Comparison of ENCODE assay signal across 31 cellular contexts in genomic region chr4:183867247-183867646, GRCh38. TPM values are rescaled to one million over a fixed set of nuclear protein-coding genes. Genes with fewer than 3 reads are reported as not detected.
"Had no signal": no experiment of that assay in that cellular context is flagged by ENCODE, and none has a peak within 500 bp of the region (broad histone marks: within the 10 kb centered on the region; RNA-seq: fewer than 3 reads in every experiment).

No MANE protein-coding gene starts in this region.

- H3K4me1 ChIP-seq: adrenal gland, colonic mucosa, foreskin keratinocyte, gastrocnemius medialis had no signal

- H3K27me3 ChIP-seq: body of pancreas, colonic mucosa, foreskin keratinocyte, gastrocnemius medialis had no signal

- H3K9me3 ChIP-seq: adrenal gland, body of pancreas, colonic mucosa, gastrocnemius medialis had no signal

- H3K4me3 ChIP-seq: adrenal gland, body of pancreas, colonic mucosa, gastrocnemius medialis had no signal

- ATAC-seq: activated CD4-positive, CD25-positive, alpha-beta regulatory T cell treated with anti-CD3 and anti-CD28 coated beads, Interleukin-2, amount 50 U/mL, for 24 hours; activated CD8-positive, alpha-beta T cell treated with anti-CD3 and anti-CD28 coated beads for 36 hours; activated naive CD8-positive, alpha-beta T cell treated with anti-CD3 and anti-CD28 coated beads, Interleukin-2, amount 50 U/mL, for 24 hours; activated T-cell treated with anti-CD3 and anti-CD28 coated beads, Interleukin-2, amount 50 U/mL, for 4 hours; activated T-helper 17 cell treated with anti-CD3 and anti-CD28 coated beads, Interleukin-2, amount 50 U/mL, for 72 hours; body of pancreas; foreskin keratinocyte; gastrocnemius medialis; T-helper 17 cell had no signal

- H3K27ac ChIP-seq: adrenal gland, body of pancreas, colonic mucosa, epithelial cell of prostate, foreskin keratinocyte, gastrocnemius medialis, WERI-Rb-1 had no signal

- DNase-seq: activated B cell treated with CpG ODN at 0.5 μM for 24 hours; activated CD4-positive, alpha-beta T cell treated with anti-CD3 and anti-CD28 coated beads for 48 hours; activated CD4-positive, alpha-beta T cell treated with anti-CD3 and anti-CD28 coated beads, Interleukin-2, amount 50 U/mL, for 1 hour; activated CD4-positive, alpha-beta T cell treated with anti-CD3 and anti-CD28 coated beads, Interleukin-2, amount 50 U/mL, for 48 hours; activated CD8-positive, alpha-beta memory T cell treated with anti-CD3 and anti-CD28 coated beads for 24 hours; activated CD8-positive, alpha-beta T cell treated with anti-CD3 and anti-CD28 coated beads for 36 hours; activated effector memory CD4-positive, alpha-beta T cell treated with anti-CD3 and anti-CD28 coated beads, Interleukin-2, amount 50 U/mL, for 16 hours; activated naive CD4-positive, alpha-beta T cell treated with anti-CD3 and anti-CD28 coated beads for 36 hours; activated naive CD8-positive, alpha-beta T cell treated with anti-CD3 and anti-CD28 coated beads for 36 hours; activated naive CD8-positive, alpha-beta T cell treated with anti-CD3 and anti-CD28 coated beads, Interleukin-2, amount 50 U/mL, for 24 hours; activated T-cell treated with anti-CD3 and anti-CD28 coated beads, Interleukin-2, amount 50 U/mL, for 4 hours; adrenal gland; amygdala; aorta; body of pancreas; central memory CD4-positive, alpha-beta T cell; cerebellar nuclear complex; colonic mucosa; effector CD8-positive, alpha-beta T cell; foreskin keratinocyte; gastrocnemius medialis; glutamatergic neuron; T-helper 1 cell; T-helper 17 cell; T1000; WERI-Rb-1 had no signal

- H3K4me3 Mint-ChIP-seq: activated B cell treated with CpG ODN at 0.5 μM for 24 hours; activated CD8-positive, alpha-beta T cell treated with anti-CD3 and anti-CD28 coated beads for 36 hours; activated naive CD4-positive, alpha-beta T cell treated with anti-CD3 and anti-CD28 coated beads for 36 hours; activated naive CD4-positive, alpha-beta T cell treated with anti-CD3 and anti-CD28 coated beads, Interleukin-2, amount 50 U/mL, for 24 hours; activated naive CD8-positive, alpha-beta T cell treated with anti-CD3 and anti-CD28 coated beads for 36 hours; activated naive CD8-positive, alpha-beta T cell treated with anti-CD3 and anti-CD28 coated beads, Interleukin-2, amount 50 U/mL, for 24 hours; activated T-cell treated with anti-CD3 and anti-CD28 coated beads, Interleukin-2, amount 50 U/mL, for 4 hours; activated T-helper 17 cell treated with anti-CD3 and anti-CD28 coated beads, Interleukin-2, amount 50 U/mL, for 72 hours; T-helper 17 cell; T-helper 2 cell treated with Interferon-gamma antibody and Interleukin-4, amounts not matched to agents 5 μg/mL and 100 μg/mL, for 36 hours had no signal

- H3K27me3 Mint-ChIP-seq: activated naive CD8-positive, alpha-beta T cell treated with anti-CD3 and anti-CD28 coated beads for 36 hours had no signal

- H3K36me3 Mint-ChIP-seq: activated naive CD4-positive, alpha-beta T cell treated with anti-CD3 and anti-CD28 coated beads, Interleukin-2, amount 50 U/mL, for 24 hours; activated naive CD8-positive, alpha-beta T cell treated with anti-CD3 and anti-CD28 coated beads for 36 hours had no signal

- H3K9me3 Mint-ChIP-seq: activated B cell treated with CpG ODN at 0.5 μM for 24 hours; activated CD8-positive, alpha-beta T cell treated with anti-CD3 and anti-CD28 coated beads for 36 hours; activated naive CD4-positive, alpha-beta T cell treated with anti-CD3 and anti-CD28 coated beads for 36 hours; activated naive CD4-positive, alpha-beta T cell treated with anti-CD3 and anti-CD28 coated beads, Interleukin-2, amount 50 U/mL, for 24 hours; activated naive CD8-positive, alpha-beta T cell treated with anti-CD3 and anti-CD28 coated beads for 36 hours; activated naive CD8-positive, alpha-beta T cell treated with anti-CD3 and anti-CD28 coated beads, Interleukin-2, amount 50 U/mL, for 24 hours; activated T-cell treated with anti-CD3 and anti-CD28 coated beads, Interleukin-2, amount 50 U/mL, for 4 hours; activated T-helper 17 cell treated with anti-CD3 and anti-CD28 coated beads, Interleukin-2, amount 50 U/mL, for 72 hours; T-helper 2 cell treated with Interferon-gamma antibody and Interleukin-4, amounts not matched to agents 5 μg/mL and 100 μg/mL, for 36 hours had no signal

- H3K36me3 ChIP-seq: adrenal gland, colonic mucosa, gastrocnemius medialis, WERI-Rb-1 had no signal

- H3K27ac Mint-ChIP-seq: activated B cell treated with CpG ODN at 0.5 μM for 24 hours; activated CD8-positive, alpha-beta T cell treated with anti-CD3 and anti-CD28 coated beads for 36 hours; activated naive CD4-positive, alpha-beta T cell treated with anti-CD3 and anti-CD28 coated beads for 36 hours; activated naive CD4-positive, alpha-beta T cell treated with anti-CD3 and anti-CD28 coated beads, Interleukin-2, amount 50 U/mL, for 24 hours; activated naive CD8-positive, alpha-beta T cell treated with anti-CD3 and anti-CD28 coated beads for 36 hours; activated naive CD8-positive, alpha-beta T cell treated with anti-CD3 and anti-CD28 coated beads, Interleukin-2, amount 50 U/mL, for 24 hours; activated T-helper 17 cell treated with anti-CD3 and anti-CD28 coated beads, Interleukin-2, amount 50 U/mL, for 72 hours; T-helper 17 cell; T-helper 2 cell treated with Interferon-gamma antibody and Interleukin-4, amounts not matched to agents 5 μg/mL and 100 μg/mL, for 36 hours had no signal

- H3K4me1 Mint-ChIP-seq: activated B cell treated with CpG ODN at 0.5 μM for 24 hours; activated naive CD4-positive, alpha-beta T cell treated with anti-CD3 and anti-CD28 coated beads, Interleukin-2, amount 50 U/mL, for 24 hours; activated naive CD8-positive, alpha-beta T cell treated with anti-CD3 and anti-CD28 coated beads for 36 hours; activated naive CD8-positive, alpha-beta T cell treated with anti-CD3 and anti-CD28 coated beads, Interleukin-2, amount 50 U/mL, for 24 hours; activated T-helper 17 cell treated with anti-CD3 and anti-CD28 coated beads, Interleukin-2, amount 50 U/mL, for 72 hours; T-helper 17 cell had no signal

RNA-seq across cellular contexts. Expression of gene STOX2, which starts 37.9 kb away (rescaled TPM):
- total RNA-seq: activated B cell treated with CpG ODN at 0.5 μM for 24 hours; activated CD8-positive, alpha-beta T cell treated with anti-CD3 and anti-CD28 coated beads for 36 hours; activated naive CD4-positive, alpha-beta T cell treated with anti-CD3 and anti-CD28 coated beads for 36 hours; activated naive CD8-positive, alpha-beta T cell treated with anti-CD3 and anti-CD28 coated beads for 36 hours; activated T-cell treated with anti-CD3 and anti-CD28 coated beads, Interleukin-2, amount 50 U/mL, for 4 hours; activated T-helper 17 cell treated with anti-CD3 and anti-CD28 coated beads, Interleukin-2, amount 50 U/mL, for 72 hours had no signal
